ENCODE assay signal across 11 cellular contexts in genomic region chr15:90583471-90584252, GRCh38. TPM values are rescaled to one million over a fixed set of nuclear protein-coding genes. Genes with fewer than 3 reads are reported as not detected.
DNase-seq lines count a peak whose midpoint lies in the region; TF ChIP-seq lines count a peak whose summit lies in the region.
"Had no signal": no experiment of that assay in that cellular context is flagged by ENCODE, and none has a peak within 500 bp of the region (broad histone marks: within the 10 kb centered on the region; RNA-seq: fewer than 3 reads in every experiment).

No MANE protein-coding gene starts in this region.

- no peak overlapping the region for H3K9ac ChIP-seq in NT2/D1 (ENCODE audit: insufficient read length, low read depth)
- no peak overlapping the region for H3K9ac ChIP-seq in neural progenitor cell

- no peak overlapping the region for H3K4me3 ChIP-seq in CD4-positive, alpha-beta memory T cell (ENCODE audit: low read length in 2 of 2)
- H3K4me3 ChIP-seq in NT2/D1 (ENCODE audit: insufficient read length, low read depth) (no peak overlapping the region), neural progenitor cell (no peak overlapping the region)
- H3K4me3 ChIP-seq: SJSA1, tibial nerve had no signal

- H3K27ac Mint-ChIP-seq in CD4-positive, alpha-beta memory T cell, result peak overlapping the region in 5 of 7 donors; percentile 31 to 83 (median 69)
- H3K27ac Mint-ChIP-seq in neural progenitor cell, result no peak overlapping the region

- H3K27ac ChIP-seq in CD4-positive, alpha-beta memory T cell (ENCODE audit: low read depth, low read length), result no peak overlapping the region
- no peak overlapping the region for H3K27ac ChIP-seq in neural progenitor cell
- H3K27ac ChIP-seq: SJSA1 had no signal

- H3K4me1 ChIP-seq in CD4-positive, alpha-beta memory T cell (ENCODE audit: insufficient read depth, low read length), result peaks cover 54% of the 10 kb centered on the region
- peaks cover 12% of the 10 kb centered on the region for H3K4me1 ChIP-seq in NT2/D1 (ENCODE audit: insufficient read depth, insufficient read length)
- H3K4me1 ChIP-seq in neural progenitor cell, result peaks cover 12% of the 10 kb centered on the region
- H3K4me1 ChIP-seq: SJSA1 had no signal

- no peaks in the 10 kb centered on the region for H3K9me3 Mint-ChIP-seq in CD4-positive, alpha-beta memory T cell
- H3K9me3 Mint-ChIP-seq in neural progenitor cell, result no peaks in the 10 kb centered on the region

- no peaks in the 10 kb centered on the region for H3K36me3 ChIP-seq in CD4-positive, alpha-beta memory T cell (ENCODE audit: insufficient read depth, low read length)
- H3K36me3 ChIP-seq in NT2/D1 (ENCODE audit: insufficient read depth, insufficient read length, low read length), result no peaks in the 10 kb centered on the region
- H3K36me3 ChIP-seq in neural progenitor cell, result no peaks in the 10 kb centered on the region
- H3K36me3 ChIP-seq: tibial nerve had no signal

- H3K4me1 Mint-ChIP-seq in CD4-positive, alpha-beta memory T cell, result peaks cover 32 to 62% (median 49%) of the 10 kb centered on the region in 4 donors
- peaks cover 24% of the 10 kb centered on the region for H3K4me1 Mint-ChIP-seq in neural progenitor cell

- POLR2A ChIA-PET in CD4-positive, alpha-beta memory T cell (lab: Charles Lee; ENCODE audit: partially characterized antibody), result interaction anchor here (1.2 to 2.8 kb wide), 3 partner anchors 10 to 14 kb away, joined by 3 to 14 read pairs (median 3); no protein-coding TSS in a partner anchor

- no peak for DNase-seq in CD4-positive, alpha-beta memory T cell
- peak; percentile 91 for DNase-seq in NT2/D1 (ENCODE audit: low read depth, low spot score)
- peak; percentile 66 for DNase-seq in foreskin melanocyte
- DNase-seq in neural progenitor cell (ENCODE audit: low spot score), result peak; percentile 51
- no peak for DNase-seq in ecto neural progenitor cell (ENCODE audit: low spot score)
- no peak for DNase-seq in DMS53 treated with DMSO at 0.1 percent for 48 hours (lab: John Stamatoyannopoulos, UW; ENCODE audit: unreplicated experiment)
- DNase-seq in GOT3 (lab: John Stamatoyannopoulos, UW), result no peak
- DNase-seq in HPDE6-E6E7 (ENCODE audit: extremely low spot score), result no peak
- DNase-seq: NCI-H510A had no signal

- no peaks in the 10 kb centered on the region for H3K27me3 Mint-ChIP-seq in CD4-positive, alpha-beta memory T cell
- H3K27me3 Mint-ChIP-seq in neural progenitor cell (ENCODE audit: insufficient read depth, low read depth), result peaks cover under 1% of the 10 kb centered on the region

- no peaks in the 10 kb centered on the region for H3K27me3 ChIP-seq in CD4-positive, alpha-beta memory T cell (ENCODE audit: insufficient read depth, low read length)
- H3K27me3 ChIP-seq in NT2/D1 (ENCODE audit: insufficient read depth, insufficient read length) (peaks cover 11% of the 10 kb centered on the region), neural progenitor cell (no peaks in the 10 kb centered on the region)
- H3K27me3 ChIP-seq: SJSA1, tibial nerve had no signal

- TF ChIP-seq CTCF in neural progenitor cell (IDR thresholded peaks at IDR 0.05), result no peak

- peaks cover 20% of the 10 kb centered on the region for H3F3A ChIP-seq in neural progenitor cell (ENCODE audit: low read depth)

- H3K4me2 ChIP-seq in neural progenitor cell, result peak overlapping the region; percentile 31

- H4K20me1 ChIP-seq in neural progenitor cell (ENCODE audit: low read depth), result no peaks in the 10 kb centered on the region

- intact Hi-C loops in CD4-positive, alpha-beta memory T cell (cut with micrococcal nuclease), result no loop called here

- no peaks in the 10 kb centered on the region for H3K9me3 ChIP-seq in CD4-positive, alpha-beta memory T cell (ENCODE audit: control insufficient read depth in 1 of 2, low read length in 2 of 2)
- H3K9me3 ChIP-seq in NT2/D1 (ENCODE audit: insufficient read depth, low read length), result no peaks in the 10 kb centered on the region
- no peaks in the 10 kb centered on the region for H3K9me3 ChIP-seq in neural progenitor cell (ENCODE audit: low read depth)
- H3K9me3 ChIP-seq: SJSA1, tibial nerve had no signal

- H2AFZ ChIP-seq in neural progenitor cell (replicated peaks), result no peak overlapping the region

- peaks cover 15 to 31% of the 10 kb centered on the region in 2 donors for H3K36me3 Mint-ChIP-seq in CD4-positive, alpha-beta memory T cell
- H3K36me3 Mint-ChIP-seq in neural progenitor cell, result no peaks in the 10 kb centered on the region

- no peak overlapping the region for H3K4me3 Mint-ChIP-seq in CD4-positive, alpha-beta memory T cell
- no peak overlapping the region for H3K4me3 Mint-ChIP-seq in neural progenitor cell

- H3K79me2 ChIP-seq in neural progenitor cell (ENCODE audit: low read depth), result no peaks in the 10 kb centered on the region

- CTCF ChIA-PET in CD4-positive, alpha-beta memory T cell (lab: Charles Lee; ENCODE audit: partially characterized antibody), result interaction anchor here (0.7 to 1.4 kb wide), 3 partner anchors 19 to 264 kb away, joined by 3 to 4 read pairs (median 4); no protein-coding TSS in a partner anchor

RNA-seq across cellular contexts. Expression of gene CRTC3, which starts 53.9 kb away (rescaled TPM):
- total RNA-seq in CD4-positive, alpha-beta memory T cell, result 10 to 100 TPM; 72.2 to 75.5 TPM
- 10 to 100 TPM; 14.5 to 40.5 TPM for polyA plus RNA-seq in CD4-positive, alpha-beta memory T cell
- 4.9 and 7.4 TPM in 2 replicates for total RNA-seq in neural progenitor cell (ENCODE audit: low replicate concordance)

Comparison
In these comparisons a context has a peak if more than half of its experiments do, and no peak if none do; other contexts are left out.
1. DNase-seq: peak in NT2/D1 (single experiment), foreskin melanocyte (single experiment) and neural progenitor cell (single experiment); none in CD4-positive, alpha-beta memory T cell (0 of 5), ecto neural progenitor cell (single experiment), DMS53 treated with DMSO at 0.1 percent for 48 hours (single experiment), GOT3 (single experiment) and HPDE6-E6E7 (single experiment).